ENCODE assay signal across 26 cellular contexts in genomic region chr1:63714482-63714760, GRCh38. TPM values are rescaled to one million over a fixed set of nuclear protein-coding genes. Genes with fewer than 3 reads are reported as not detected.
"Had no signal": no experiment of that assay in that cellular context is flagged by ENCODE, and none has a peak within 500 bp of the region (broad histone marks: within the 10 kb centered on the region; RNA-seq: fewer than 3 reads in every experiment).

No MANE protein-coding gene starts in this region.

- DNase-seq: activated B cell treated with CpG ODN at 0.5 μM for 24 hours; activated CD4-positive, alpha-beta T cell treated with anti-CD3 and anti-CD28 coated beads, Interleukin-2, amount 10 ng/mL, durations not matched to agents 7 days and 5 days; activated CD8-positive, alpha-beta memory T cell treated with anti-CD3 and anti-CD28 coated beads, Interleukin-2, amount 50 U/mL, for 48 hours; activated gamma-delta T cell treated with Interleukin-2 at 50 U/mL for 16 hours; activated naive CD8-positive, alpha-beta T cell treated with anti-CD3 and anti-CD28 coated beads for 36 hours; activated T-cell treated with anti-CD3 and anti-CD28 coated beads, Interleukin-2, amount 50 U/mL, for 72 hours; amygdala; cortex of kidney; effector CD4-positive, alpha-beta T cell; glutamatergic neuron; hypothalamus; kidney glomerular epithelial cell; nucleus accumbens; small intestine; stimulated activated CD4-positive, alpha-beta T cell treated with anti-CD3 and anti-CD28 coated beads, Interleukin-4, amount 100 ng/mL, for 4 hours; stimulated activated CD8-positive, alpha-beta memory T cell treated with anti-CD3 and anti-CD28 coated beads, Interleukin-4, amount 100 ng/mL, for 48 hours; stimulated activated naive CD8-positive, alpha-beta T cell treated with anti-CD3 and anti-CD28 coated beads, Interleukin-15, Interleukin-2, amounts not matched to agents 100 U/mL and 50 U/mL, for 24 hours; T-helper 2 cell; trophoblast cell had no signal

- H3K4me1 ChIP-seq: right atrium auricular region had no signal

- H3K27ac ChIP-seq: esophagus muscularis mucosa, right atrium auricular region, suprapubic skin had no signal

- H3K36me3 Mint-ChIP-seq: activated naive CD8-positive, alpha-beta T cell treated with anti-CD3 and anti-CD28 coated beads for 36 hours; brain; natural killer cell treated with Interleukin-12 subunit alpha and Interleukin-12 subunit beta and Interleukin-15 and Interleukin-18, amount 100 ng/mL, for 72 hours had no signal

- H3K36me3 ChIP-seq: esophagus muscularis mucosa, right atrium auricular region, suprapubic skin had no signal

- H3K9me3 Mint-ChIP-seq: activated B cell treated with CpG ODN at 0.5 μM for 24 hours; activated CD4-positive, alpha-beta T cell treated with anti-CD3 and anti-CD28 coated beads, Interleukin-2, amount 10 ng/mL, durations not matched to agents 7 days and 5 days; activated naive CD8-positive, alpha-beta T cell treated with anti-CD3 and anti-CD28 coated beads for 36 hours; activated T-cell treated with anti-CD3 and anti-CD28 coated beads, Interleukin-2, amount 50 U/mL, for 72 hours; brain; central memory CD8-positive, alpha-beta T cell; natural killer cell treated with Interleukin-12 subunit alpha and Interleukin-12 subunit beta and Interleukin-15 and Interleukin-18, amount 100 ng/mL, for 72 hours had no signal

- H3K4me3 ChIP-seq: esophagus muscularis mucosa, right atrium auricular region, suprapubic skin had no signal

- H3K27ac Mint-ChIP-seq: activated B cell treated with CpG ODN at 0.5 μM for 24 hours; activated CD4-positive, alpha-beta T cell treated with anti-CD3 and anti-CD28 coated beads, Interleukin-2, amount 10 ng/mL, durations not matched to agents 7 days and 5 days; activated naive CD8-positive, alpha-beta T cell treated with anti-CD3 and anti-CD28 coated beads for 36 hours; activated T-cell treated with anti-CD3 and anti-CD28 coated beads, Interleukin-2, amount 50 U/mL, for 72 hours; natural killer cell treated with Interleukin-12 subunit alpha and Interleukin-12 subunit beta and Interleukin-15 and Interleukin-18, amount 100 ng/mL, for 72 hours; progenitor cell of endocrine pancreas had no signal

- H3K4me1 Mint-ChIP-seq: activated B cell treated with CpG ODN at 0.5 μM for 24 hours; activated CD4-positive, alpha-beta T cell treated with anti-CD3 and anti-CD28 coated beads, Interleukin-2, amount 10 ng/mL, durations not matched to agents 7 days and 5 days; activated naive CD8-positive, alpha-beta T cell treated with anti-CD3 and anti-CD28 coated beads for 36 hours; central memory CD8-positive, alpha-beta T cell had no signal

- H3K9me3 ChIP-seq: esophagus muscularis mucosa, right atrium auricular region, suprapubic skin had no signal

- H3K27me3 ChIP-seq: esophagus muscularis mucosa, right atrium auricular region, suprapubic skin had no signal

- H3K4me3 Mint-ChIP-seq: activated B cell treated with CpG ODN at 0.5 μM for 24 hours; activated CD4-positive, alpha-beta T cell treated with anti-CD3 and anti-CD28 coated beads, Interleukin-2, amount 10 ng/mL, durations not matched to agents 7 days and 5 days; activated naive CD8-positive, alpha-beta T cell treated with anti-CD3 and anti-CD28 coated beads for 36 hours; activated T-cell treated with anti-CD3 and anti-CD28 coated beads, Interleukin-2, amount 50 U/mL, for 72 hours; brain; central memory CD8-positive, alpha-beta T cell; natural killer cell treated with Interleukin-12 subunit alpha and Interleukin-12 subunit beta and Interleukin-15 and Interleukin-18, amount 100 ng/mL, for 72 hours had no signal

- ATAC-seq: activated T-cell treated with anti-CD3 and anti-CD28 coated beads, Interleukin-2, amount 50 U/mL, for 72 hours; natural killer cell treated with Interleukin-12 subunit alpha and Interleukin-12 subunit beta and Interleukin-15 and Interleukin-18, amount 100 ng/mL, for 72 hours; stimulated activated naive CD8-positive, alpha-beta T cell treated with anti-CD3 and anti-CD28 coated beads, Interleukin-15, Interleukin-2, amounts not matched to agents 100 U/mL and 50 U/mL, for 24 hours had no signal

RNA-seq across cellular contexts. Expression of gene ROR1, which starts 59.4 kb away (rescaled TPM):
- total RNA-seq: activated CD4-positive, alpha-beta T cell treated with anti-CD3 and anti-CD28 coated beads, Interleukin-2, amount 10 ng/mL, durations not matched to agents 7 days and 5 days; activated naive CD8-positive, alpha-beta T cell treated with anti-CD3 and anti-CD28 coated beads for 36 hours had no signal
